In genomic region chr10:116626815-116627214, GRCh38 we compare ENCODE assay signal across 24 cellular contexts. TPM values are rescaled to one million over a fixed set of nuclear protein-coding genes. Genes with fewer than 3 reads are reported as not detected.
"Had no signal": no experiment of that assay in that cellular context is flagged by ENCODE, and none has a peak within 500 bp of the region (broad histone marks: within the 10 kb centered on the region; RNA-seq: fewer than 3 reads in every experiment).

No MANE protein-coding gene starts in this region.

- H3K36me3 ChIP-seq: SJSA1 had no signal

- H3K27ac ChIP-seq: Peyer's patch, RWPE1, SJSA1 had no signal

- H3K4me1 Mint-ChIP-seq: activated B cell treated with CpG ODN at 0.5 μM for 24 hours; activated CD4-positive, alpha-beta T cell treated with anti-CD3 and anti-CD28 coated beads, Interleukin-2, amount 10 ng/mL, durations not matched to agents 24 days and 14 days had no signal

- H3K4me1 ChIP-seq: Peyer's patch, SJSA1 had no signal

- H3K27ac Mint-ChIP-seq: activated B cell treated with CpG ODN at 0.5 μM for 24 hours; activated CD4-positive, alpha-beta T cell treated with anti-CD3 and anti-CD28 coated beads, Interleukin-2, amount 10 ng/mL, durations not matched to agents 24 days and 14 days; activated naive CD8-positive, alpha-beta T cell; T-helper 1 cell treated with Interleukin-12 subunit alpha and Interleukin-12 subunit beta and Interleukin-4 antibody, amounts not matched to agents 30 μg/mL and 1 μg/mL, for 36 hours had no signal

- DNase-seq: activated B cell treated with CpG ODN at 0.5 μM for 24 hours; activated CD4-positive, alpha-beta T cell treated with anti-CD3 and anti-CD28 coated beads for 1 hour; activated CD4-positive, alpha-beta T cell treated with anti-CD3 and anti-CD28 coated beads, Interleukin-2, amount 10 ng/mL, durations not matched to agents 24 days and 14 days; activated CD4-positive, alpha-beta T cell treated with anti-CD3 and anti-CD28 coated beads, Interleukin-2, amount 50 U/mL, for 48 hours; activated CD8-positive, alpha-beta memory T cell treated with anti-CD3 and anti-CD28 coated beads for 24 hours; activated effector memory CD4-positive, alpha-beta T cell treated with anti-CD3 and anti-CD28 coated beads, Interleukin-2, amount 50 U/mL, for 16 hours; activated naive CD4-positive, alpha-beta T cell treated with Interleukin-2 at 50 U/mL for 16 hours; activated T-cell treated with anti-CD3 and anti-CD28 coated beads, Interleukin-2, amount 50 U/mL, for 4 hours; NCI-H1048; NCI-H146; NCI-H187 treated with DMSO at 0.1 percent for 48 hours; NCI-H2081 treated with DMSO at 0.1 percent for 48 hours; NCI-H446; Peyer's patch; SHP77; SW 1271 had no signal

- H3K27me3 ChIP-seq: Peyer's patch had no signal

- ATAC-seq: activated T-cell treated with anti-CD3 and anti-CD28 coated beads, Interleukin-2, amount 50 U/mL, for 4 hours had no signal

- H3K4me3 ChIP-seq: SJSA1 had no signal

- H3K4me3 Mint-ChIP-seq: activated B cell treated with CpG ODN at 0.5 μM for 24 hours; activated CD4-positive, alpha-beta T cell treated with anti-CD3 and anti-CD28 coated beads, Interleukin-2, amount 10 ng/mL, durations not matched to agents 24 days and 14 days; activated naive CD8-positive, alpha-beta T cell; activated T-cell treated with anti-CD3 and anti-CD28 coated beads, Interleukin-2, amount 50 U/mL, for 4 hours; T-helper 1 cell treated with Interleukin-12 subunit alpha and Interleukin-12 subunit beta and Interleukin-4 antibody, amounts not matched to agents 30 μg/mL and 1 μg/mL, for 36 hours had no signal

- H3K9me3 ChIP-seq: Peyer's patch, SJSA1 had no signal

- H3K9me3 Mint-ChIP-seq: activated B cell treated with CpG ODN at 0.5 μM for 24 hours; activated CD4-positive, alpha-beta T cell treated with anti-CD3 and anti-CD28 coated beads, Interleukin-2, amount 10 ng/mL, durations not matched to agents 24 days and 14 days; activated T-cell treated with anti-CD3 and anti-CD28 coated beads, Interleukin-2, amount 50 U/mL, for 4 hours; T-helper 1 cell treated with Interleukin-12 subunit alpha and Interleukin-12 subunit beta and Interleukin-4 antibody, amounts not matched to agents 30 μg/mL and 1 μg/mL, for 36 hours had no signal

- H3K36me3 Mint-ChIP-seq: activated naive CD8-positive, alpha-beta T cell had no signal

RNA-seq across cellular contexts. Expression of gene PNLIPRP2, which starts 6.1 kb away (rescaled TPM):
- total RNA-seq: activated B cell treated with CpG ODN at 0.5 μM for 24 hours; activated CD4-positive, alpha-beta T cell treated with anti-CD3 and anti-CD28 coated beads, Interleukin-2, amount 10 ng/mL, durations not matched to agents 24 days and 14 days; cardiac septum; cerebellum; LHCN-M2; M059J; SJSA1 had no signal

RNA-seq across cellular contexts. Expression of gene PNLIPRP1, which starts 36.1 kb away (rescaled TPM):
- total RNA-seq: activated B cell treated with CpG ODN at 0.5 μM for 24 hours; activated CD4-positive, alpha-beta T cell treated with anti-CD3 and anti-CD28 coated beads, Interleukin-2, amount 10 ng/mL, durations not matched to agents 24 days and 14 days; cardiac septum; cerebellum; LHCN-M2; M059J; Peyer's patch; SJSA1 had no signal
